Comparison of ENCODE assay signal across 29 cellular contexts in the genomic region with DNA sequence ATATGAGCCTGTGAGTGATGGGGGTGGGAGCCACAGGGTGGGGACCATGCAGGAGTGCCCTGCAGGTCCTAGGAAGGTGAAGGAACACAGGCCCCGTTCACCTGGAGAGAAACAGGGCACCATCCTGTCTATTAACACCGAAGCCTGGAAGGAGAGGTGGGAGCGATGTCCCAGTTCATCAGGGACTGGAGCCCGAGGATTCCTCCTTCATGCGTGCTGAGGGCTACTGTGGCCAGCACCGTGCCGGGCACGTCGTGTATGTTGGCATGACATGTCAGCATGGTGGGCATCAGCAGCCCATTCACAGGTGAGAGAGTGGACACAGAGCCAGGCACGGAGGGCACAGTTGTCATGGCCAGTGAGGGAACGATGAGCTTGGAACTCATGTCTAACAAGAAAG. TPM values are rescaled to one million over a fixed set of nuclear protein-coding genes. Genes with fewer than 3 reads are reported as not detected.
"Had no signal": no experiment of that assay in that cellular context is flagged by ENCODE, and none has a peak within 500 bp of the region (broad histone marks: within the 10 kb centered on the region; RNA-seq: fewer than 3 reads in every experiment).

No MANE protein-coding gene starts in this region.

- H3K4me3 ChIP-seq: gastroesophageal sphincter, hepatocyte, lower lobe of right lung, SK-N-MC, spleen, thyroid gland, upper lobe of right lung had no signal

- H3K27me3 ChIP-seq: gastroesophageal sphincter, hepatocyte, thyroid gland, upper lobe of right lung had no signal

- H3K4me1 ChIP-seq: lower lobe of right lung had no signal

- H3K27ac Mint-ChIP-seq: activated CD4-positive, alpha-beta memory T cell treated with anti-CD3 and anti-CD28 coated beads, Interleukin-2, amount 10 ng/mL, durations not matched to agents 7 days and 5 days; activated CD4-positive, alpha-beta T cell treated with anti-CD3 and anti-CD28 coated beads, Interleukin-2, amount 10 ng/mL, durations not matched to agents 7 days and 5 days; activated CD8-positive, alpha-beta memory T cell treated with anti-CD3 and anti-CD28 coated beads, Interleukin-2, amount 10 ng/mL, durations not matched to agents 7 days and 5 days; activated naive CD4-positive, alpha-beta T cell treated with anti-CD3 and anti-CD28 coated beads, Interleukin-2, amount 50 U/mL, for 24 hours; activated naive CD8-positive, alpha-beta T cell treated with anti-CD3 and anti-CD28 coated beads, Interleukin-2, amount 50 U/mL, for 24 hours; T-helper 1 cell treated with Interleukin-12 subunit alpha and Interleukin-12 subunit beta and Interleukin-4 antibody, amounts not matched to agents 30 μg/mL and 1 μg/mL, for 36 hours had no signal

- H3K9me3 Mint-ChIP-seq: activated CD4-positive, alpha-beta memory T cell treated with anti-CD3 and anti-CD28 coated beads, Interleukin-2, amount 10 ng/mL, durations not matched to agents 7 days and 5 days; activated CD4-positive, alpha-beta T cell treated with anti-CD3 and anti-CD28 coated beads, Interleukin-2, amount 10 ng/mL, durations not matched to agents 7 days and 5 days; activated naive CD4-positive, alpha-beta T cell treated with anti-CD3 and anti-CD28 coated beads, Interleukin-2, amount 50 U/mL, for 24 hours; activated naive CD8-positive, alpha-beta T cell treated with anti-CD3 and anti-CD28 coated beads, Interleukin-2, amount 50 U/mL, for 24 hours; naive thymus-derived CD8-positive, alpha-beta T cell; neural crest cell; T-helper 1 cell treated with Interleukin-12 subunit alpha and Interleukin-12 subunit beta and Interleukin-4 antibody, amounts not matched to agents 30 μg/mL and 1 μg/mL, for 36 hours had no signal

- DNase-seq: activated CD4-positive, alpha-beta memory T cell treated with anti-CD3 and anti-CD28 coated beads, Interleukin-2, amount 10 ng/mL, durations not matched to agents 7 days and 5 days; activated CD4-positive, alpha-beta T cell treated with anti-CD3 and anti-CD28 coated beads, Interleukin-2, amount 10 ng/mL, durations not matched to agents 7 days and 5 days; activated CD4-positive, CD25-positive, alpha-beta regulatory T cell treated with anti-CD3 and anti-CD28 coated beads, Interleukin-2, amount 50 U/mL, for 72 hours; activated CD8-positive, alpha-beta memory T cell treated with anti-CD3 and anti-CD28 coated beads, Interleukin-2, amount 10 ng/mL, durations not matched to agents 7 days and 5 days; activated naive CD8-positive, alpha-beta T cell treated with anti-CD3 and anti-CD28 coated beads, Interleukin-2, amount 50 U/mL, for 24 hours; activated T-cell treated with anti-CD3 and anti-CD28 coated beads, Interleukin-2, amount 50 U/mL, for 1 hour; amygdala; cortex of kidney; lower lobe of right lung; mesenchymal stem cell; naive thymus-derived CD8-positive, alpha-beta T cell; right cardiac atrium; spleen; stimulated activated naive CD8-positive, alpha-beta T cell treated with anti-CD3 and anti-CD28 coated beads, Interleukin-15, Interleukin-2, amounts not matched to agents 100 U/mL and 50 U/mL, for 24 hours; SW 1271; T-helper 9 cell; thyroid gland; upper lobe of right lung; WERI-Rb-1 had no signal

- H3K4me1 Mint-ChIP-seq: activated CD4-positive, alpha-beta memory T cell treated with anti-CD3 and anti-CD28 coated beads, Interleukin-2, amount 10 ng/mL, durations not matched to agents 7 days and 5 days; activated CD8-positive, alpha-beta memory T cell treated with anti-CD3 and anti-CD28 coated beads, Interleukin-2, amount 10 ng/mL, durations not matched to agents 7 days and 5 days; activated naive CD4-positive, alpha-beta T cell treated with anti-CD3 and anti-CD28 coated beads, Interleukin-2, amount 50 U/mL, for 24 hours; activated naive CD8-positive, alpha-beta T cell treated with anti-CD3 and anti-CD28 coated beads, Interleukin-2, amount 50 U/mL, for 24 hours had no signal

- H3K27me3 Mint-ChIP-seq: activated naive CD4-positive, alpha-beta T cell treated with anti-CD3 and anti-CD28 coated beads, Interleukin-2, amount 50 U/mL, for 24 hours had no signal

- ATAC-seq: activated CD8-positive, alpha-beta memory T cell treated with anti-CD3 and anti-CD28 coated beads, Interleukin-2, amount 10 ng/mL, durations not matched to agents 7 days and 5 days; activated naive CD8-positive, alpha-beta T cell treated with anti-CD3 and anti-CD28 coated beads, Interleukin-2, amount 50 U/mL, for 24 hours; gastroesophageal sphincter; left lobe of liver; lower lobe of right lung; naive thymus-derived CD8-positive, alpha-beta T cell; right cardiac atrium; stimulated activated naive CD8-positive, alpha-beta T cell treated with anti-CD3 and anti-CD28 coated beads, Interleukin-15, Interleukin-2, amounts not matched to agents 100 U/mL and 50 U/mL, for 24 hours; upper lobe of right lung had no signal

- H3K27ac ChIP-seq: hepatocyte, lower lobe of right lung, SK-N-MC, spleen, thyroid gland, upper lobe of right lung had no signal

- H3K36me3 ChIP-seq: gastroesophageal sphincter, lower lobe of right lung, spleen, thyroid gland, upper lobe of right lung, WERI-Rb-1 had no signal

- H3K9me3 ChIP-seq: gastroesophageal sphincter, lower lobe of right lung, spleen, thyroid gland, upper lobe of right lung had no signal

- H3K4me3 Mint-ChIP-seq: activated CD4-positive, alpha-beta memory T cell treated with anti-CD3 and anti-CD28 coated beads, Interleukin-2, amount 10 ng/mL, durations not matched to agents 7 days and 5 days; activated CD4-positive, alpha-beta T cell treated with anti-CD3 and anti-CD28 coated beads, Interleukin-2, amount 10 ng/mL, durations not matched to agents 7 days and 5 days; activated CD8-positive, alpha-beta memory T cell treated with anti-CD3 and anti-CD28 coated beads, Interleukin-2, amount 10 ng/mL, durations not matched to agents 7 days and 5 days; activated naive CD4-positive, alpha-beta T cell treated with anti-CD3 and anti-CD28 coated beads, Interleukin-2, amount 50 U/mL, for 24 hours; activated naive CD8-positive, alpha-beta T cell treated with anti-CD3 and anti-CD28 coated beads, Interleukin-2, amount 50 U/mL, for 24 hours; naive thymus-derived CD8-positive, alpha-beta T cell; neural crest cell; T-helper 1 cell treated with Interleukin-12 subunit alpha and Interleukin-12 subunit beta and Interleukin-4 antibody, amounts not matched to agents 30 μg/mL and 1 μg/mL, for 36 hours had no signal

- H3K36me3 Mint-ChIP-seq: activated CD8-positive, alpha-beta memory T cell treated with anti-CD3 and anti-CD28 coated beads, Interleukin-2, amount 10 ng/mL, durations not matched to agents 7 days and 5 days; activated naive CD4-positive, alpha-beta T cell treated with anti-CD3 and anti-CD28 coated beads, Interleukin-2, amount 50 U/mL, for 24 hours; naive thymus-derived CD8-positive, alpha-beta T cell had no signal

RNA-seq across cellular contexts. Expression of a gene that starts 1.4 kb away (rescaled TPM):
- total RNA-seq: activated CD4-positive, alpha-beta memory T cell treated with anti-CD3 and anti-CD28 coated beads, Interleukin-2, amount 10 ng/mL, durations not matched to agents 7 days and 5 days; activated CD4-positive, alpha-beta T cell treated with anti-CD3 and anti-CD28 coated beads, Interleukin-2, amount 10 ng/mL, durations not matched to agents 7 days and 5 days; activated CD8-positive, alpha-beta memory T cell treated with anti-CD3 and anti-CD28 coated beads, Interleukin-2, amount 10 ng/mL, durations not matched to agents 7 days and 5 days; bronchial epithelial cell; endothelial cell of umbilical vein; naive thymus-derived CD8-positive, alpha-beta T cell had no signal
- polyA plus RNA-seq: hepatocyte; keratinocyte; naive thymus-derived CD8-positive, alpha-beta T cell had no signal
